1 cellular context compared by ENCODE assay signal in genomic region chr19:39381910-39382611, GRCh38.
TF ChIP-seq lines count a peak whose summit lies in the region.

No MANE protein-coding gene starts in this region.

TF ChIP-seq in K562, 482 proteins besides CTCF, POLR2A, EP300 and RAD21 (continued from another document and continues in another):
- TF ChIP-seq E2F8 (IDR thresholded peaks at IDR 0.05; ENCODE audit: low read depth, partially characterized antibody): no peak
- TF ChIP-seq ZNF12 (CRISPR knock-in tag; IDR thresholded peaks at IDR 0.05): no peak
- no peak for TF ChIP-seq HOXB6 (CRISPR knock-in tag; IDR thresholded peaks at IDR 0.05; ENCODE audit: borderline replicate concordance)
- TF ChIP-seq ZZZ3 (IDR thresholded peaks at IDR 0.05): no peak
- no peak for TF ChIP-seq ZNF696 (CRISPR knock-in tag; conservative IDR thresholded peaks at IDR 0.05)
- no peak for TF ChIP-seq ETS2 (tag; IDR thresholded peaks at IDR 0.05; ENCODE audit: borderline replicate concordance, poor library complexity, severe bottlenecking)
- TF ChIP-seq GABPA (tag; conservative IDR thresholded peaks at IDR 0.05; ENCODE audit: low read depth): no peak
- TF ChIP-seq XRCC4 (IDR thresholded peaks at IDR 0.05; ENCODE audit: extremely low read depth, insufficient read depth, insufficient read length): no peak
- no peak for TF ChIP-seq HLTF (IDR thresholded peaks at IDR 0.05)
- no peak for TF ChIP-seq FOXJ2 (tag; IDR thresholded peaks at IDR 0.05)
- TF ChIP-seq RBM34 (IDR thresholded peaks at IDR 0.05; ENCODE audit: borderline replicate concordance, insufficient read depth, low read length): no peak
- TF ChIP-seq POLR2G (IDR thresholded peaks at IDR 0.05; ENCODE audit: low read depth, low read length): no peak
- TF ChIP-seq SP1 (CRISPR knock-in tag; IDR thresholded peaks at IDR 0.05): 0 out of 2 replicates have a peak, but pooled peaks have one; percentile 44
- TF ChIP-seq ZNF695 (CRISPR knock-in tag; IDR thresholded peaks at IDR 0.05): no peak
- TF ChIP-seq ZBTB33 (CRISPR knock-in tag; IDR thresholded peaks at IDR 0.05): no peak
- no peak for TF ChIP-seq CEBPG (CRISPR knock-in tag; IDR thresholded peaks at IDR 0.05)
- TF ChIP-seq CEBPG (tag; conservative IDR thresholded peaks at IDR 0.05 in 1 of 2, IDR thresholded peaks at IDR 0.05 in 1 of 2): no peak
- peak; percentile 71 for TF ChIP-seq RNF2 (IDR thresholded peaks at IDR 0.05)
- TF ChIP-seq SREBF2 (CRISPR knock-in tag; IDR thresholded peaks at IDR 0.05): no peak
- no peak for TF ChIP-seq THAP7 (CRISPR knock-in tag; IDR thresholded peaks at IDR 0.05)
- no peak for TF ChIP-seq PREB (CRISPR knock-in tag; IDR thresholded peaks at IDR 0.05)
- TF ChIP-seq HEY1 (CRISPR knock-in tag; IDR thresholded peaks at IDR 0.05; ENCODE audit: borderline replicate concordance): no peak
- TF ChIP-seq CLOCK (CRISPR knock-in tag; IDR thresholded peaks at IDR 0.05; ENCODE audit: borderline replicate concordance): no peak
- TF ChIP-seq MED1 (CRISPR knock-in tag; IDR thresholded peaks at IDR 0.05; ENCODE audit: borderline replicate concordance): no peak
- no peak for TF ChIP-seq ZNF518B (CRISPR knock-in tag; IDR thresholded peaks at IDR 0.05)
- TF ChIP-seq TARDBP (IDR thresholded peaks at IDR 0.05): no peak
- TF ChIP-seq KLF16 (IDR thresholded peaks at IDR 0.05): peak; percentile 95
- TF ChIP-seq HMBOX1 (IDR thresholded peaks at IDR 0.05): peak; percentile 56; the same call in 1 of the 2 replicates
- TF ChIP-seq USF2 (CRISPR knock-in tag; IDR thresholded peaks at IDR 0.05): no peak
- TF ChIP-seq HNRNPH1 (optimal IDR thresholded peaks at IDR 0.05; ENCODE audit: low read depth, low read length): no peak
- no peak for TF ChIP-seq ZNF354B (CRISPR knock-in tag; IDR thresholded peaks at IDR 0.05)
- 0 out of 2 replicates have a peak, but pooled peaks have one; percentile 35 for TF ChIP-seq ETS1 (conservative IDR thresholded peaks at IDR 0.05; ENCODE audit: control insufficient read depth, low read depth, low read length)
- TF ChIP-seq BACH1 (tag; IDR thresholded peaks at IDR 0.05): peak; percentile 66; the same call in 1 of the 2 replicates
- 0 out of 2 replicates have a peak, but pooled peaks have one; percentile 22 for TF ChIP-seq ZBTB12 (CRISPR knock-in tag; IDR thresholded peaks at IDR 0.05)
- TF ChIP-seq ZNF655 (CRISPR knock-in tag; IDR thresholded peaks at IDR 0.05): no peak
- no peak for TF ChIP-seq FOXK1 (CRISPR knock-in tag; IDR thresholded peaks at IDR 0.05; ENCODE audit: borderline replicate concordance)
- TF ChIP-seq HMG20B (CRISPR knock-in tag; IDR thresholded peaks at IDR 0.05): no peak
- 0 out of 2 replicates have a peak, but pooled peaks have one; percentile 49 for TF ChIP-seq HBP1 (CRISPR knock-in tag; IDR thresholded peaks at IDR 0.05)
- TF ChIP-seq PCBP2 (IDR thresholded peaks at IDR 0.05; ENCODE audit: low read depth, low read length, poor library complexity, severe bottlenecking): no peak
- peak; percentile 94 for TF ChIP-seq TEAD4 (IDR thresholded peaks at IDR 0.05; ENCODE audit: low read length)
- no peak for TF ChIP-seq TEAD4 (CRISPR knock-in tag; IDR thresholded peaks at IDR 0.05; ENCODE audit: borderline replicate concordance)
- no peak for TF ChIP-seq CHD2 (IDR thresholded peaks at IDR 0.05; ENCODE audit: low read depth, low read length)
